ENCODE assay signal across 19 cellular contexts in genomic region chr20:35561671-35562070, GRCh38. TPM values are rescaled to one million over a fixed set of nuclear protein-coding genes. Genes with fewer than 3 reads are reported as not detected.
DNase-seq lines count a peak whose midpoint lies in the region; ATAC-seq and TF ChIP-seq lines count a peak whose summit lies in the region.
"Had no signal": no experiment of that assay in that cellular context is flagged by ENCODE, and none has a peak within 500 bp of the region (broad histone marks: within the 10 kb centered on the region; RNA-seq: fewer than 3 reads in every experiment).

No MANE protein-coding gene starts in this region.

- no peak overlapping the region for H3K4me3 Mint-ChIP-seq in H9
- H3K4me3 Mint-ChIP-seq: nephron progenitor cell, T-cell had no signal

- no peak overlapping the region for H3T11ph ChIP-seq in H9 (ENCODE audit: low read length)

- H3K36me3 Mint-ChIP-seq in H9 (ENCODE audit: insufficient read depth in 1 of 3, low read depth in 3 of 3) = peaks cover 11 to 21% (median 20%) of the 10 kb centered on the region in 3 experiments

- H3K56ac ChIP-seq in H9 (ENCODE audit: insufficient read length, low read depth, low read length) = no peak overlapping the region

- H2AK5ac ChIP-seq in H9 (ENCODE audit: insufficient read length, low read length) = no peak overlapping the region

- H3K27ac ChIP-seq in H9 (ENCODE audit: insufficient read length, low read depth, low read length) = no peak overlapping the region
- H3K27ac ChIP-seq in gastrocnemius medialis = no peak overlapping the region
- H3K27ac ChIP-seq: esophagus squamous epithelium, psoas muscle, skin epidermis had no signal

- no peaks in the 10 kb centered on the region for H3K23me2 ChIP-seq in H9 (ENCODE audit: insufficient read length, low read depth, low read length, poor library complexity, severe bottlenecking)

- H3K23ac ChIP-seq in H9 (ENCODE audit: insufficient read length, low read depth, low read length) = no peak overlapping the region

- H3K4me2 ChIP-seq in H9 (ENCODE audit: insufficient read depth, insufficient read length, low read length) = no peak overlapping the region

- H3K4me3 ChIP-seq in mucosa of descending colon (no peak overlapping the region), gastrocnemius medialis (no peak overlapping the region)
- H3K4me3 ChIP-seq: esophagus squamous epithelium, psoas muscle, skin epidermis had no signal

- H3K4me1 Mint-ChIP-seq in H9 = peaks cover 7 to 13% of the 10 kb centered on the region in 2 experiments
- H3K4me1 Mint-ChIP-seq: T-cell had no signal

- H4K8ac ChIP-seq in H9 (replicated peaks; ENCODE audit: insufficient read length, low read depth, low read length) = no peak overlapping the region

- no peak overlapping the region for H3K4ac ChIP-seq in H9 (ENCODE audit: low read depth, low read length)

- no peaks in the 10 kb centered on the region for H3K4me1 ChIP-seq in H9 (ENCODE audit: insufficient read depth, low read length)
- H3K4me1 ChIP-seq in mucosa of descending colon (ENCODE audit: low read depth) = peaks cover 3% of the 10 kb centered on the region
- no peaks in the 10 kb centered on the region for H3K4me1 ChIP-seq in gastrocnemius medialis
- H3K4me1 ChIP-seq: esophagus squamous epithelium, psoas muscle had no signal

- peak; percentile 26 for ATAC-seq in mucosa of descending colon
- no peak for ATAC-seq in omental fat pad (ENCODE audit: low FRiP score)
- no peak for ATAC-seq in gastrocnemius medialis

- peak overlapping the region in 2 of 3 experiments; percentile 55 to 85; a peak in 4 of 7 replicates for H3K27ac Mint-ChIP-seq in H9
- H3K27ac Mint-ChIP-seq: nephron progenitor cell, T-cell had no signal

- WGBS in H9 (ENCODE audit: extremely low coverage, insufficient read length, low lambda C conversion rate) = no CpG with 5 or more reads among the region's 5 CpGs

- H3K27me3 ChIP-seq in H9 (ENCODE audit: insufficient read depth, low read length) (no peaks in the 10 kb centered on the region), gastrocnemius medialis (no peaks in the 10 kb centered on the region)
- H3K27me3 ChIP-seq: esophagus squamous epithelium had no signal

- no peak overlapping the region for H2AFZ ChIP-seq in H9 (ENCODE audit: low read length)

- H3K9me3 ChIP-seq in H9 (ENCODE audit: control insufficient read depth, low read depth, low read length) (no peaks in the 10 kb centered on the region), mucosa of descending colon (no peaks in the 10 kb centered on the region), gastrocnemius medialis (no peaks in the 10 kb centered on the region)
- H3K9me3 ChIP-seq: esophagus squamous epithelium, psoas muscle had no signal

- no peak overlapping the region for H4K5ac ChIP-seq in H9 (ENCODE audit: insufficient read length, low read depth, low read length)

- H2BK5ac ChIP-seq in H9 (ENCODE audit: insufficient read length, low read length) = no peak overlapping the region

- H2BK20ac ChIP-seq in H9 (ENCODE audit: low read depth, low read length, poor library complexity, severe bottlenecking) = no peak overlapping the region

- no peak overlapping the region for H3K18ac ChIP-seq in H9 (ENCODE audit: insufficient read length, low read depth, low read length)

- H3K27me3 Mint-ChIP-seq in H9 (ENCODE audit: low read depth) = peaks cover 3% of the 10 kb centered on the region

- in situ Hi-C loops in SK-MEL-5 (cut with HindIII; ENCODE audit: low pct_unique_long_range_greater_than_20kb, low sequenced_read_pairs) = no loop called here
- in situ Hi-C loops in gastrocnemius medialis (cut with MboI; ENCODE audit: low sequenced_read_pairs in 4 of 4) = no loop called here

- H3K79me2 ChIP-seq in H9 (ENCODE audit: insufficient read depth, low read length) = no peaks in the 10 kb centered on the region

- intact Hi-C loops in mucosa of descending colon (cut with DNase I, micrococcal nuclease) (no loop called here), gastrocnemius medialis (cut with DNase I; ENCODE audit: low total_unique reads) (no loop called here)

- no peaks in the 10 kb centered on the region for H3K9me3 Mint-ChIP-seq in H9
- H3K9me3 Mint-ChIP-seq: nephron progenitor cell, T-cell had no signal

- no peak overlapping the region for H2BK12ac ChIP-seq in H9 (ENCODE audit: insufficient read length, low read depth, low read length)

- H2BK120ac ChIP-seq in H9 (ENCODE audit: low read depth, low read length, poor library complexity, severe bottlenecking) = no peak overlapping the region

- no peak overlapping the region for H3K9ac ChIP-seq in H9 (ENCODE audit: extremely low read depth, insufficient read length, low read length)

- no peaks in the 10 kb centered on the region for H3K36me3 ChIP-seq in mucosa of descending colon (ENCODE audit: low read depth)
- peaks cover 0 to 5% of the 10 kb centered on the region in 2 donors for H3K36me3 ChIP-seq in gastrocnemius medialis

- DNase-seq in NCI-H510A treated with DMSO at 0.1 percent for 48 hours (lab: John Stamatoyannopoulos, UW) (peak; percentile 22), NCI-H510A (lab: John Stamatoyannopoulos, UW) (no peak), H9 (peak; percentile 52), SK-MEL-5 (ENCODE audit: low read depth, low spot score) (peak; percentile 19), mucosa of descending colon (peak in 1 of 3 donors; percentile 27), omental fat pad (ENCODE audit: low spot score) (no peak), NCI-H2029 treated with DMSO at 0.1 percent for 48 hours (lab: John Stamatoyannopoulos, UW) (no peak), gastrocnemius medialis (no peak)
- DNase-seq: activated CD4-positive, alpha-beta T cell treated with anti-CD3 and anti-CD28 coated beads, Interleukin-2, amount 50 U/mL, for 4 hours; activated naive CD4-positive, alpha-beta T cell treated with Interleukin-2 at 50 U/mL for 16 hours; effector CD4-positive, alpha-beta T cell; esophagus squamous epithelium; stimulated activated CD4-positive, alpha-beta T cell treated with anti-CD3 and anti-CD28 coated beads, Interleukin-4, amount 100 ng/mL, for 1 hour had no signal

- no peak overlapping the region for H2BK15ac ChIP-seq in H9 (ENCODE audit: low read depth, low read length)

- no peaks in the 10 kb centered on the region for H4K20me1 ChIP-seq in H9 (ENCODE audit: control insufficient read depth, insufficient read depth, insufficient read length)

- H3K79me1 ChIP-seq in H9 (ENCODE audit: insufficient read depth, low read depth, low read length, poor library complexity, severe bottlenecking) = no peaks in the 10 kb centered on the region

- H4K91ac ChIP-seq in H9 (ENCODE audit: insufficient read length, low read depth, low read length) = no peak overlapping the region

- TF ChIP-seq CTCF in H9 (conservative IDR thresholded peaks at IDR 0.05) = no peak
- no peak for TF ChIP-seq CTCF in mucosa of descending colon (IDR thresholded peaks at IDR 0.05)
- TF ChIP-seq CTCF in omental fat pad (IDR thresholded peaks at IDR 0.05) = no peak
- no peak for TF ChIP-seq CTCF in gastrocnemius medialis (IDR thresholded peaks at IDR 0.05 in 4 of 5, conservative IDR thresholded peaks at IDR 0.05 in 1 of 5)

- TF ChIP-seq POLR2A in gastrocnemius medialis (IDR thresholded peaks at IDR 0.05) = no peak

- no peak overlapping the region for H3K14ac ChIP-seq in H9 (ENCODE audit: insufficient read depth, low read length)

RNA-seq across cellular contexts. Expression of gene ERGIC3, which starts 19.8 kb away (rescaled TPM):
- total RNA-seq in H9 (2021) (187 and 188 TPM in 2 replicates), mucosa of descending colon (100 to 1,000 TPM; 194 to 283 (median 206) TPM), omental fat pad (100 to 1,000 TPM; 143 to 184 (median 163) TPM), gastrocnemius medialis (10 to 100 TPM; 82.5 to 91.0 (median 89.2) TPM)
- total RNA-seq in SK-MEL-5 (2014; rRNA removed; shearing (Covaris generic)) = 373 and 383 TPM in 2 replicates
- polyA plus RNA-seq in SK-MEL-5 (2015; cell fraction: cytosol; rRNA removed) = 455 and 490 TPM in 2 replicates
- polyA plus RNA-seq in SK-MEL-5 (2015; cell fraction: nucleus; rRNA removed) = 535 and 718 TPM in 2 replicates

RNA-seq across cellular contexts. Expression of gene C20orf173, which starts 32.2 kb away (rescaled TPM):
- not detected in 2 replicates for total RNA-seq in H9 (2021)
- total RNA-seq in SK-MEL-5 (2014; rRNA removed; shearing (Covaris generic)) = not detected in 2 replicates
- not detected in 2 replicates for polyA plus RNA-seq in SK-MEL-5 (2015; cell fraction: cytosol; rRNA removed)
- not detected in 2 replicates for polyA plus RNA-seq in SK-MEL-5 (2015; cell fraction: nucleus; rRNA removed)
- total RNA-seq in mucosa of descending colon = not detected
- not detected for total RNA-seq in omental fat pad
- total RNA-seq in gastrocnemius medialis = not detected
- total RNA-seq: Daoy, esophagus squamous epithelium, psoas muscle, T-cell, urinary bladder had no signal
- polyA plus RNA-seq: psoas muscle, urinary bladder had no signal

RNA-seq across cellular contexts. Expression of gene SPAG4, which starts 54.0 kb away (rescaled TPM):
- total RNA-seq in H9 (2021) (4.9 and 5.3 TPM in 2 replicates), mucosa of descending colon (1 to 10 TPM; 3.5 to 5.9 (median 4.1) TPM), omental fat pad (1 to 10 TPM; 2.5 to 7.4 (median 3.1) TPM), gastrocnemius medialis (1 to 10 TPM in 1 of 4 donors, under 1 TPM in 1, not detected in 2; 0.91 to 1.4 TPM)
- total RNA-seq in SK-MEL-5 (2014; rRNA removed; shearing (Covaris generic)) = 1.8 and 2.7 TPM in 2 replicates
- polyA plus RNA-seq in SK-MEL-5 (2015; cell fraction: cytosol; rRNA removed) = 2.5 and 3.7 TPM in 2 replicates
- 3.0 and 11.2 TPM in 2 replicates for polyA plus RNA-seq in SK-MEL-5 (2015; cell fraction: nucleus; rRNA removed)

Comparison
In these comparisons a context has a peak if more than half of its experiments do, and no peak if none do; other contexts are left out.
1. DNase-seq: peak in NCI-H510A treated with DMSO at 0.1 percent for 48 hours (single experiment), H9 (single experiment) and SK-MEL-5 (single experiment); none in NCI-H510A (single experiment), omental fat pad (single experiment), NCI-H2029 treated with DMSO at 0.1 percent for 48 hours (single experiment) and gastrocnemius medialis (0 of 2).